ENCODE assay signal across 27 cellular contexts in genomic region chr16:30725465-30725792, GRCh38. TPM values are rescaled to one million over a fixed set of nuclear protein-coding genes. Genes with fewer than 3 reads are reported as not detected.
DNase-seq lines count a peak whose midpoint lies in the region; ATAC-seq, FAIRE-seq and TF ChIP-seq lines count a peak whose summit lies in the region.
"Had no signal": no experiment of that assay in that cellular context is flagged by ENCODE, and none has a peak within 500 bp of the region (broad histone marks: within the 10 kb centered on the region; RNA-seq: fewer than 3 reads in every experiment).

No MANE protein-coding gene starts in this region.

- no peak overlapping the region for H2AFZ ChIP-seq in HepG2 (ENCODE audit: low read length)

- no peak overlapping the region for H3K4me3 Mint-ChIP-seq in central memory CD8-positive, alpha-beta T cell
- H3K4me3 Mint-ChIP-seq in naive B cell, result peak overlapping the region in 1 of 8 donors; percentile 31
- H3K4me3 Mint-ChIP-seq: activated naive CD8-positive, alpha-beta T cell treated with anti-CD3 and anti-CD28 coated beads, Interleukin-2, amount 10 ng/mL, durations not matched to agents 7 days and 5 days; CD4-positive, CD25-positive, alpha-beta regulatory T cell; mesothelial cell of epicardium; natural killer cell treated with Interleukin-12 subunit alpha and Interleukin-12 subunit beta and Interleukin-15 and Interleukin-18, amount 100 ng/mL, for 72 hours had no signal

- H3K79me2 ChIP-seq in HepG2 (ENCODE audit: insufficient read depth, low read length), result no peaks in the 10 kb centered on the region

- intact Hi-C loops in HepG2 (cut with micrococcal nuclease; ENCODE audit: unreplicated experiment), result no loop called here
- intact Hi-C loops in right lobe of liver (cut with DNase I), result no loop called here

- H3K27ac ChIP-seq in HepG2 (ENCODE audit: extremely low read length, insufficient read depth, low read length) (no peak overlapping the region), right lobe of liver (no peak overlapping the region)
- H3K27ac ChIP-seq: pancreas, thoracic aorta had no signal

- no peak overlapping the region for H3K4me3 ChIP-seq in HepG2 (replicated peaks in 1 of 3; ENCODE audit: insufficient read depth in 1 of 3, low read depth in 2 of 3, low read length in 3 of 3)
- H3K4me3 ChIP-seq in right lobe of liver, result no peak overlapping the region
- H3K4me3 ChIP-seq: HAP-1, pancreas, sigmoid colon, thoracic aorta had no signal

- in situ Hi-C loops in HepG2 (cut with HindIII; ENCODE audit: extremely low pct_ligation_motif_present, low pct_unique_long_range_greater_than_20kb), result no loop called here

- TF ChIP-seq RAD21 in HepG2 (CRISPR knock-in tag; IDR thresholded peaks at IDR 0.05), result no peak

- H3K36me3 ChIP-seq in HepG2 (replicated peaks in 1 of 2; ENCODE audit: control insufficient read depth in 1 of 2, insufficient read depth in 2 of 2, low read length in 2 of 2) (peaks cover 67 to 83% of the 10 kb centered on the region in 2 experiments), right lobe of liver (peaks cover 16 to 60% (median 47%) of the 10 kb centered on the region in 4 donors)

- H3K4me1 ChIP-seq in HepG2 (ENCODE audit: insufficient read depth, low read length) (no peaks in the 10 kb centered on the region), right lobe of liver (peaks cover 0 to 18% (median 8%) of the 10 kb centered on the region in 4 donors)
- H3K4me1 ChIP-seq: sigmoid colon had no signal

- H3K4me1 Mint-ChIP-seq in central memory CD8-positive, alpha-beta T cell, result peaks cover 16% of the 10 kb centered on the region
- H3K4me1 Mint-ChIP-seq in naive B cell, result peaks cover 21 to 31% (median 28%) of the 10 kb centered on the region in 3 donors
- H3K4me1 Mint-ChIP-seq: mesothelial cell of epicardium had no signal

- H4K20me1 ChIP-seq in HepG2 (ENCODE audit: insufficient read depth, low read length), result no peaks in the 10 kb centered on the region; the same call in 1 of the 2 replicates

- POLR2A ChIA-PET in HepG2 (lab: Yijun Ruan, JAX), result interaction anchor here (0.9 kb wide), 1 partner anchor 15 kb away, joined by 3 read pairs; no protein-coding TSS in a partner anchor

- TF ChIP-seq EP300 in HepG2 (IDR thresholded peaks at IDR 0.05; ENCODE audit: low read depth in 2 of 2, low read length in 2 of 2) (no peak), HepG2 (CRISPR knock-in tag; IDR thresholded peaks at IDR 0.05; ENCODE audit: borderline replicate concordance) (no peak)

- BruUV-seq in HepG2 (replicated peaks; lab: Mats Ljungman, UMichigan), result no TSS peak

- no peak for TF ChIP-seq CTCF in HepG2 (CRISPR knock-in tag; IDR thresholded peaks at IDR 0.05)
- no peak for TF ChIP-seq CTCF in right lobe of liver (IDR thresholded peaks at IDR 0.05)

- CTCF ChIA-PET in HepG2 (lab: Yijun Ruan, JAX; ENCODE audit: low intra/inter-chr PET ratio, low total read pairs), result no interaction called here

- no peaks in the 10 kb centered on the region for H3K27me3 ChIP-seq in HepG2 (ENCODE audit: control insufficient read depth in 1 of 2, insufficient read depth in 2 of 2, low read length in 2 of 2)
- no peaks in the 10 kb centered on the region for H3K27me3 ChIP-seq in right lobe of liver
- H3K27me3 ChIP-seq: pancreas, sigmoid colon had no signal

- no peak overlapping the region for H3K9ac ChIP-seq in HepG2 (ENCODE audit: insufficient read depth, low read depth, low read length)

- H3K36me3 Mint-ChIP-seq in central memory CD8-positive, alpha-beta T cell (ENCODE audit: insufficient read depth), result peaks cover 64% of the 10 kb centered on the region
- peaks cover 20 to 44% of the 10 kb centered on the region in 2 donors for H3K36me3 Mint-ChIP-seq in naive B cell

- WGBS in HepG2 (ENCODE audit: low lambda C conversion rate), result 91% methylated on average over 3 of the region's 3 CpGs
- WGBS in right lobe of liver (ENCODE audit: insufficient coverage, low coverage, low lambda C conversion rate, missing lambda C conversion rate), result 96% methylated on average over 2 of the region's 3 CpGs

- H3K4me2 ChIP-seq in HepG2 (ENCODE audit: low read depth, low read length), result no peak overlapping the region

- no peaks in the 10 kb centered on the region for H3K9me3 ChIP-seq in HepG2 (ENCODE audit: low read length)
- no peaks in the 10 kb centered on the region for H3K9me3 ChIP-seq in right lobe of liver
- H3K9me3 ChIP-seq: HAP-1, pancreas, sigmoid colon, thoracic aorta had no signal

- TF ChIP-seq POLR2A in HepG2 (IDR thresholded peaks at IDR 0.05; ENCODE audit: insufficient read depth in 1 of 2, low read depth in 2 of 2, low read length in 2 of 2) (no peak), right lobe of liver (IDR thresholded peaks at IDR 0.05) (no peak)

- H3K27ac Mint-ChIP-seq in central memory CD8-positive, alpha-beta T cell (ENCODE audit: low read depth), result peak overlapping the region; percentile 42
- peak overlapping the region in 5 of 6 donors; percentile 37 to 88 (median 60) for H3K27ac Mint-ChIP-seq in naive B cell
- H3K27ac Mint-ChIP-seq: activated naive CD8-positive, alpha-beta T cell treated with anti-CD3 and anti-CD28 coated beads, Interleukin-2, amount 10 ng/mL, durations not matched to agents 7 days and 5 days; mesothelial cell of epicardium had no signal

- ATAC-seq in HepG2, result no peak
- ATAC-seq in right lobe of liver, result no peak
- ATAC-seq in central memory CD8-positive, alpha-beta T cell (replicated peaks; ENCODE audit: extremely low read depth, poor library complexity, severe bottlenecking), result no peak
- ATAC-seq in naive B cell (ENCODE audit: low read depth in 2 of 2), result no peak
- ATAC-seq in GM18868 (IDR thresholded peaks at IDR 0.05; ENCODE audit: unreplicated experiment), result no peak
- ATAC-seq: natural killer cell treated with Interleukin-12 subunit alpha and Interleukin-12 subunit beta and Interleukin-15 and Interleukin-18, amount 100 ng/mL, for 72 hours had no signal

- no peak for FAIRE-seq in HepG2 (lab: Jason Lieb, UNC)
- FAIRE-seq: pancreas, TTC549 had no signal

- H3K9me3 Mint-ChIP-seq in central memory CD8-positive, alpha-beta T cell, result no peaks in the 10 kb centered on the region
- no peaks in the 10 kb centered on the region for H3K9me3 Mint-ChIP-seq in naive B cell
- H3K9me3 Mint-ChIP-seq: activated naive CD8-positive, alpha-beta T cell treated with anti-CD3 and anti-CD28 coated beads, Interleukin-2, amount 10 ng/mL, durations not matched to agents 7 days and 5 days; CD4-positive, CD25-positive, alpha-beta regulatory T cell; mesothelial cell of epicardium; natural killer cell treated with Interleukin-12 subunit alpha and Interleukin-12 subunit beta and Interleukin-15 and Interleukin-18, amount 100 ng/mL, for 72 hours had no signal

- H3K27me3 Mint-ChIP-seq in central memory CD8-positive, alpha-beta T cell, result no peaks in the 10 kb centered on the region
- H3K27me3 Mint-ChIP-seq in naive B cell, result no peaks in the 10 kb centered on the region
- H3K27me3 Mint-ChIP-seq: activated naive CD8-positive, alpha-beta T cell treated with anti-CD3 and anti-CD28 coated beads, Interleukin-2, amount 10 ng/mL, durations not matched to agents 7 days and 5 days; CD4-positive, CD25-positive, alpha-beta regulatory T cell; natural killer cell treated with Interleukin-12 subunit alpha and Interleukin-12 subunit beta and Interleukin-15 and Interleukin-18, amount 100 ng/mL, for 72 hours had no signal

- DNase-seq in HepG2 (ENCODE audit: low spot score), result no peak
- no peak for DNase-seq in right lobe of liver
- DNase-seq in central memory CD8-positive, alpha-beta T cell (ENCODE audit: low spot score in 2 of 2), result no peak
- no peak for DNase-seq in naive B cell
- DNase-seq in GM03348 (ENCODE audit: low spot score), result no peak
- no peak for DNase-seq in stimulated activated CD4-positive, alpha-beta T cell treated with anti-CD3 and anti-CD28 coated beads, Interleukin-1b, Interleukin-23, amount 100 ng/mL, for 48 hours
- DNase-seq: activated CD4-positive, CD25-positive, alpha-beta regulatory T cell treated with anti-CD3 and anti-CD28 coated beads, Interleukin-2, amount 50 U/mL, for 72 hours; activated CD8-positive, alpha-beta memory T cell treated with anti-CD3 and anti-CD28 coated beads for 24 hours; activated naive CD8-positive, alpha-beta T cell treated with anti-CD3 and anti-CD28 coated beads, Interleukin-2, amount 10 ng/mL, durations not matched to agents 7 days and 5 days; activated T-cell treated with anti-CD3 and anti-CD28 coated beads, Interleukin-2, amount 50 U/mL, for 48 hours; CD4-positive, CD25-positive, alpha-beta regulatory T cell; cerebellar nuclear complex; EL; Karpas-422; kidney glomerular epithelial cell; NCI-H187; NCI-H526; RPMI8226; T-helper 1 cell had no signal

RNA-seq across cellular contexts. Expression of gene PHKG2, which starts 22.8 kb away (rescaled TPM):
- total RNA-seq in HepG2 (2016; rRNA removed; fragmentation: Illumina TruSeq; extraction: Trizol) (33.9 and 37.4 TPM in 2 replicates), right lobe of liver (10 to 100 TPM; 17.1 to 22.1 (median 18.4) TPM)
- total RNA-seq in HepG2 (2016; cell fraction: cytosol; rRNA removed; fragmentation: Illumina TruSeq; extraction: Trizol; ENCODE audit: low read depth), result 13.4 TPM in 2 replicates
- total RNA-seq in HepG2 (2016; cell fraction: insoluble cytoplasmic fraction; rRNA removed; fragmentation: Illumina TruSeq; extraction: Trizol), result 32.9 and 41.4 TPM in 2 replicates
- 23.7 and 24.3 TPM in 2 replicates for total RNA-seq in HepG2 (2016; cell fraction: membrane; rRNA removed; fragmentation: Illumina TruSeq; extraction: Trizol)
- total RNA-seq in HepG2 (2016; cell fraction: nucleus; rRNA removed; fragmentation: Illumina TruSeq; extraction: Trizol), result 39.5 and 43.1 TPM in 2 replicates
- polyA plus RNA-seq in HepG2 (2011; rRNA removed) (39.8 and 42.1 TPM in 2 replicates), naive B cell (ENCODE audit: low read depth in 6 of 6) (10 to 100 TPM; 24.7 to 43.9 (median 29.8) TPM)
- 22.7 and 30.8 TPM in 2 replicates for polyA plus RNA-seq in HepG2 (2011; cell fraction: cytosol; rRNA removed)
- polyA plus RNA-seq in HepG2 (2011; cell fraction: nucleus; rRNA removed), result 140 and 166 TPM in 2 replicates
- polyA plus RNA-seq in HepG2 (2012), result 21.4 and 22.8 TPM in 2 replicates
- polyA plus RNA-seq in HepG2 (2016; cell fraction: cytosol; fragmentation: Illumina TruSeq; extraction: Trizol; ENCODE audit: low read depth), result 15.4 and 16.5 TPM in 2 replicates
- 38.9 and 41.5 TPM in 2 replicates for polyA plus RNA-seq in HepG2 (2016; cell fraction: insoluble cytoplasmic fraction; fragmentation: Illumina TruSeq; extraction: Trizol; ENCODE audit: low read depth)
- 21.3 and 23.8 TPM in 2 replicates for polyA plus RNA-seq in HepG2 (2016; cell fraction: membrane; fragmentation: Illumina TruSeq; extraction: Trizol; ENCODE audit: low read depth)
- 142 and 147 TPM in 2 replicates for polyA plus RNA-seq in HepG2 (2016; cell fraction: nucleus; fragmentation: Illumina TruSeq; extraction: Trizol; ENCODE audit: insufficient read depth, low read depth)
- 53.8 and 68.9 TPM in 2 replicates for polyA minus RNA-seq in HepG2 (2011; rRNA and poly(A)+ RNA removed; ENCODE audit: low replicate concordance)
- 9.0 and 12.9 TPM in 2 replicates for polyA minus RNA-seq in HepG2 (2011; cell fraction: cytosol; rRNA and poly(A)+ RNA removed)
- polyA minus RNA-seq in HepG2 (2011; cell fraction: nucleus; rRNA and poly(A)+ RNA removed), result 38.1 and 40.3 TPM in 2 replicates

RNA-seq across cellular contexts. Expression of gene SRCAP, which starts 26.5 kb away (rescaled TPM):
- total RNA-seq in HepG2 (2016; rRNA removed; fragmentation: Illumina TruSeq; extraction: Trizol) (9.0 and 27.8 TPM in 2 replicates), right lobe of liver (10 to 100 TPM; 12.1 to 31.3 (median 22.6) TPM)
- 13.8 and 14.2 TPM in 2 replicates for total RNA-seq in HepG2 (2016; cell fraction: cytosol; rRNA removed; fragmentation: Illumina TruSeq; extraction: Trizol; ENCODE audit: low read depth)
- 9.7 and 19.4 TPM in 2 replicates for total RNA-seq in HepG2 (2016; cell fraction: insoluble cytoplasmic fraction; rRNA removed; fragmentation: Illumina TruSeq; extraction: Trizol)
- total RNA-seq in HepG2 (2016; cell fraction: membrane; rRNA removed; fragmentation: Illumina TruSeq; extraction: Trizol), result 6.2 and 6.3 TPM in 2 replicates
- total RNA-seq in HepG2 (2016; cell fraction: nucleus; rRNA removed; fragmentation: Illumina TruSeq; extraction: Trizol), result 19.4 and 23.7 TPM in 2 replicates
- polyA plus RNA-seq in HepG2 (2011; rRNA removed) (4.9 TPM in 2 replicates), naive B cell (ENCODE audit: low read depth in 6 of 6) (10 to 100 TPM in 5 of 6 donors, not detected in 1; 11.9 to 41.5 (median 14.8) TPM)
- 0.72 and 0.78 TPM in 2 replicates for polyA plus RNA-seq in HepG2 (2011; cell fraction: cytosol; rRNA removed)
- polyA plus RNA-seq in HepG2 (2011; cell fraction: nucleus; rRNA removed), result 29.7 and 43.5 TPM in 2 replicates
- 14.4 and 16.2 TPM in 2 replicates for polyA plus RNA-seq in HepG2 (2012)
- 0.08 and 0.18 TPM in 2 replicates for polyA plus RNA-seq in HepG2 (2016; cell fraction: cytosol; fragmentation: Illumina TruSeq; extraction: Trizol; ENCODE audit: low read depth)
- polyA plus RNA-seq in HepG2 (2016; cell fraction: insoluble cytoplasmic fraction; fragmentation: Illumina TruSeq; extraction: Trizol; ENCODE audit: low read depth), result 4.1 and 8.0 TPM in 2 replicates
- polyA plus RNA-seq in HepG2 (2016; cell fraction: membrane; fragmentation: Illumina TruSeq; extraction: Trizol; ENCODE audit: low read depth), result 0.25 and 0.49 TPM in 2 replicates
- 43.3 and 55.9 TPM in 2 replicates for polyA plus RNA-seq in HepG2 (2016; cell fraction: nucleus; fragmentation: Illumina TruSeq; extraction: Trizol; ENCODE audit: insufficient read depth, low read depth)
- polyA minus RNA-seq in HepG2 (2011; rRNA and poly(A)+ RNA removed; ENCODE audit: low replicate concordance), result 32.0 and 40.1 TPM in 2 replicates
- polyA minus RNA-seq in HepG2 (2011; cell fraction: cytosol; rRNA and poly(A)+ RNA removed), result 12.0 and 13.6 TPM in 2 replicates
- 24.1 and 38.5 TPM in 2 replicates for polyA minus RNA-seq in HepG2 (2011; cell fraction: nucleus; rRNA and poly(A)+ RNA removed)

RNA-seq across cellular contexts. Expression of gene CFAP119, which starts 36.4 kb away (rescaled TPM):
- total RNA-seq in HepG2 (2016; rRNA removed; fragmentation: Illumina TruSeq; extraction: Trizol) (1.2 and 6.4 TPM in 2 replicates), right lobe of liver (1 to 10 TPM in 1 of 6 experiments, under 1 TPM in 4, not detected in 1; 0.19 to 1.8 (median 0.29) TPM)
- 0.51 and 0.71 TPM in 2 replicates for total RNA-seq in HepG2 (2016; cell fraction: cytosol; rRNA removed; fragmentation: Illumina TruSeq; extraction: Trizol; ENCODE audit: low read depth)
- 1.4 and 4.0 TPM in 2 replicates for total RNA-seq in HepG2 (2016; cell fraction: insoluble cytoplasmic fraction; rRNA removed; fragmentation: Illumina TruSeq; extraction: Trizol)
- total RNA-seq in HepG2 (2016; cell fraction: membrane; rRNA removed; fragmentation: Illumina TruSeq; extraction: Trizol), result 0.83 and 1.7 TPM in 2 replicates
- 11.6 and 12.1 TPM in 2 replicates for total RNA-seq in HepG2 (2016; cell fraction: nucleus; rRNA removed; fragmentation: Illumina TruSeq; extraction: Trizol)
- polyA plus RNA-seq in HepG2 (2011; rRNA removed) (4.0 and 6.4 TPM in 2 replicates), naive B cell (ENCODE audit: low read depth in 6 of 6) (under 1 TPM; 0.16 to 0.88 (median 0.62) TPM)
- polyA plus RNA-seq in HepG2 (2011; cell fraction: cytosol; rRNA removed), result 1.3 and 2.2 TPM in 2 replicates
- polyA plus RNA-seq in HepG2 (2011; cell fraction: nucleus; rRNA removed), result 37.2 and 53.6 TPM in 2 replicates
- polyA plus RNA-seq in HepG2 (2012), result 0.84 and 2.1 TPM in 2 replicates
- polyA plus RNA-seq in HepG2 (2016; cell fraction: cytosol; fragmentation: Illumina TruSeq; extraction: Trizol; ENCODE audit: low read depth), result 0.78 and 0.96 TPM in 2 replicates
- polyA plus RNA-seq in HepG2 (2016; cell fraction: insoluble cytoplasmic fraction; fragmentation: Illumina TruSeq; extraction: Trizol; ENCODE audit: low read depth), result 0.91 and 1.5 TPM in 2 replicates
- polyA plus RNA-seq in HepG2 (2016; cell fraction: membrane; fragmentation: Illumina TruSeq; extraction: Trizol; ENCODE audit: low read depth), result 0.41 and 1.4 TPM in 2 replicates
- 22.1 and 31.9 TPM in 2 replicates for polyA plus RNA-seq in HepG2 (2016; cell fraction: nucleus; fragmentation: Illumina TruSeq; extraction: Trizol; ENCODE audit: insufficient read depth, low read depth)
- 1.5 and 16.0 TPM in 2 replicates for polyA minus RNA-seq in HepG2 (2011; rRNA and poly(A)+ RNA removed; ENCODE audit: low replicate concordance)
- 0.69 and 1.8 TPM in 2 replicates for polyA minus RNA-seq in HepG2 (2011; cell fraction: cytosol; rRNA and poly(A)+ RNA removed)
- polyA minus RNA-seq in HepG2 (2011; cell fraction: nucleus; rRNA and poly(A)+ RNA removed), result 3.7 and 5.2 TPM in 2 replicates

RNA-seq across cellular contexts. Expression of gene RNF40, which starts 36.7 kb away (rescaled TPM):
- total RNA-seq in HepG2 (2016; rRNA removed; fragmentation: Illumina TruSeq; extraction: Trizol) (85.6 and 102 TPM in 2 replicates), right lobe of liver (10 to 100 TPM; 34.3 to 56.8 (median 46.7) TPM)
- total RNA-seq in HepG2 (2016; cell fraction: cytosol; rRNA removed; fragmentation: Illumina TruSeq; extraction: Trizol; ENCODE audit: low read depth), result 11.9 and 12.0 TPM in 2 replicates
- 79.6 and 89.9 TPM in 2 replicates for total RNA-seq in HepG2 (2016; cell fraction: insoluble cytoplasmic fraction; rRNA removed; fragmentation: Illumina TruSeq; extraction: Trizol)
- 40.5 and 47.1 TPM in 2 replicates for total RNA-seq in HepG2 (2016; cell fraction: membrane; rRNA removed; fragmentation: Illumina TruSeq; extraction: Trizol)
- 55.6 and 65.6 TPM in 2 replicates for total RNA-seq in HepG2 (2016; cell fraction: nucleus; rRNA removed; fragmentation: Illumina TruSeq; extraction: Trizol)
- polyA plus RNA-seq in HepG2 (2011; rRNA removed) (84.0 and 91.0 TPM in 2 replicates), naive B cell (ENCODE audit: low read depth in 6 of 6) (10 to 100 TPM; 15.0 to 51.6 (median 28.8) TPM)
- 47.5 and 49.3 TPM in 2 replicates for polyA plus RNA-seq in HepG2 (2011; cell fraction: cytosol; rRNA removed)
- polyA plus RNA-seq in HepG2 (2011; cell fraction: nucleus; rRNA removed), result 128 and 147 TPM in 2 replicates
- polyA plus RNA-seq in HepG2 (2012), result 44.7 and 52.0 TPM in 2 replicates
- polyA plus RNA-seq in HepG2 (2016; cell fraction: cytosol; fragmentation: Illumina TruSeq; extraction: Trizol; ENCODE audit: low read depth), result 8.6 and 10.7 TPM in 2 replicates
- 87.6 and 98.5 TPM in 2 replicates for polyA plus RNA-seq in HepG2 (2016; cell fraction: insoluble cytoplasmic fraction; fragmentation: Illumina TruSeq; extraction: Trizol; ENCODE audit: low read depth)
- polyA plus RNA-seq in HepG2 (2016; cell fraction: membrane; fragmentation: Illumina TruSeq; extraction: Trizol; ENCODE audit: low read depth), result 29.9 and 30.8 TPM in 2 replicates
- polyA plus RNA-seq in HepG2 (2016; cell fraction: nucleus; fragmentation: Illumina TruSeq; extraction: Trizol; ENCODE audit: insufficient read depth, low read depth), result 131 and 139 TPM in 2 replicates
- polyA minus RNA-seq in HepG2 (2011; rRNA and poly(A)+ RNA removed; ENCODE audit: low replicate concordance), result 110 and 128 TPM in 2 replicates
- polyA minus RNA-seq in HepG2 (2011; cell fraction: cytosol; rRNA and poly(A)+ RNA removed), result 42.3 and 58.2 TPM in 2 replicates
- polyA minus RNA-seq in HepG2 (2011; cell fraction: nucleus; rRNA and poly(A)+ RNA removed), result 34.0 and 43.5 TPM in 2 replicates
